Comparison of ENCODE assay signal across 9 cellular contexts in the genomic region with DNA sequence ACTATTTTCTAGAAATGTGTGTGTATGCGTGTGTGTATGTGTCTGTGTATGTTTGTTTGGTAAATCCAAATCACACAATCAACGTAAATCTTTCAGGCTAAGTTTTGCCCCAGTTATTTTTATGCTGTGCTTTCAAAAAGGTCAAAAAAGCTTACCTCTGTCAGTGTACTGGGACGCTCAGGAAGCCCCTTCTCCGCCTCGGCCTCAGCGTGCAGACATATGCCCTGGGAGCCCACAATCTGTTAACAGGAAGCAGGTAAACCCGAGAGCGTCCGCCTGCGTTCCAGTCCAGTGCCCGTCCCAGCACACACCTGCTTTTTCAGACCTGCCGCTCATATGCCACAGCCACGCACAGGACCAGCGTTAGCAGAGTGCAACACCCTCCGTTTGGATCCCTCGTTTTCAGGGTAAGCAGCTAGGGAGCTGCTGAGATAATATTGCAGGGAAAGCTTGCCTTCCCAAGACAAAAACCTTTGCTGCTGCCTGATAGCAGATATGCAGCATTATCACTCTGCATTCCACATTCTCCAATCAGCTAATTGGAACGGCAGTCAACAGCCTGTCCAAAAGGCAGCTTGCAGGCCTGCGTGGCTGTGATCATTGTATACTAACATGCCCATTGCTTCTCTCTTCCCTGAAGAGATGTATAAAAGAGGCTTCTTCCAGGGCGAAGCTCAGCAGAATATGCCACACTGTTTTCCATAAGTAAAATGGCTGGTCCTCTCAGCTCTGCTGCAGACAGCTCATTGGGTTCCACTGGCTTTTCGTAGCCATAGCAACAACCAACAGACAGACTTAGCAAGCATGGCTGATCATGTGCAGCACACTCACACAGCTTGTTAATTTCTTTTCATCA. TPM values are rescaled to one million over a fixed set of nuclear protein-coding genes. Genes with fewer than 3 reads are reported as not detected.
A peak's percentile ranks its signal among the peaks of the same experiment; 100 is the strongest.
DNase-seq lines count a peak whose midpoint lies in the region; ATAC-seq and FAIRE-seq lines count a peak whose summit lies in the region.
"Had no signal": no experiment of that assay in that cellular context is flagged by ENCODE, and none has a peak within 500 bp of the region (broad histone marks: within the 10 kb centered on the region; RNA-seq: fewer than 3 reads in every experiment).

TSS of gene SORBS2 (minus strand) at position 686 of the 856 bp plus-strand sequence. CDS start 121,623 bp downstream, outside the sequence.

- DNase-seq in Right ventricle myocardium inferior (ENCODE audit: missing footprints) (no peak), posterior cingulate gyrus (peak in 8 of 10 donors; percentile 15 to 90 (median 45)), CD1c-positive myeloid dendritic cell (ENCODE audit: extremely low spot score) (no peak)
- no peak for DNase-seq in stimulated activated CD4-positive, alpha-beta T cell treated with anti-CD3 and anti-CD28 coated beads, Interleukin-2, amount 100 ng/mL, for 48 hours

- H3K27ac ChIP-seq in KOPT-K1 (ENCODE audit: low read depth, low read length, poor library complexity, severe bottlenecking), result peak within 1 kb of the TSS; percentile 57
- H3K27ac ChIP-seq: SK-N-MC had no signal

- H3K4me1 ChIP-seq in ES-I3 (ENCODE audit: insufficient read depth, low read length), result peaks cover 18% of the 10 kb centered on the region

- FAIRE-seq in TTC549 (lab: Jason Lieb, UNC), result peak; percentile 79

- ATAC-seq in GM21723 (IDR thresholded peaks at IDR 0.05; ENCODE audit: unreplicated experiment) (peak; percentile 94), Right ventricle myocardium inferior (peak; percentile 74)

- peak within 1 kb of the TSS; percentile 57 for H3K9ac ChIP-seq in ES-I3 (ENCODE audit: low read depth, low read length)

- H3K36me3 ChIP-seq in ES-I3 (ENCODE audit: insufficient read depth, low read length) (no peaks in the 10 kb centered on the region), KOPT-K1 (ENCODE audit: insufficient read depth, low read length) (no peaks in the 10 kb centered on the region)

- H3K9me3 ChIP-seq in ES-I3 (ENCODE audit: control insufficient read depth, insufficient read depth, low read length), result no peaks in the 10 kb centered on the region
- no peaks in the 10 kb centered on the region for H3K9me3 ChIP-seq in KOPT-K1 (ENCODE audit: insufficient read depth, low read length, poor library complexity, severe bottlenecking)

- intact Hi-C loops in Right ventricle myocardium inferior (cut with DNase I) (loop anchor here (2.0 to 5.0 kb wide), 2 partner anchors 25 to 56 kb away; no protein-coding TSS in a partner anchor), posterior cingulate gyrus (cut with DNase I) (no loop called here)

RNA-seq across cellular contexts. Expression of gene SORBS2, which starts in this region (rescaled TPM):
- total RNA-seq in Right ventricle myocardium inferior, result 828 TPM

Comparison
In these comparisons a context has a peak if more than half of its experiments do, and no peak if none do; other contexts are left out.
1. DNase-seq: peak in posterior cingulate gyrus (8 of 10); none in Right ventricle myocardium inferior (single experiment), stimulated activated CD4-positive, alpha-beta T cell treated with anti-CD3 and anti-CD28 coated beads, Interleukin-2, amount 100 ng/mL, for 48 hours (0 of 2) and CD1c-positive myeloid dendritic cell (single experiment).